ENCODE assay signal across 25 cellular contexts in the genomic region with DNA sequence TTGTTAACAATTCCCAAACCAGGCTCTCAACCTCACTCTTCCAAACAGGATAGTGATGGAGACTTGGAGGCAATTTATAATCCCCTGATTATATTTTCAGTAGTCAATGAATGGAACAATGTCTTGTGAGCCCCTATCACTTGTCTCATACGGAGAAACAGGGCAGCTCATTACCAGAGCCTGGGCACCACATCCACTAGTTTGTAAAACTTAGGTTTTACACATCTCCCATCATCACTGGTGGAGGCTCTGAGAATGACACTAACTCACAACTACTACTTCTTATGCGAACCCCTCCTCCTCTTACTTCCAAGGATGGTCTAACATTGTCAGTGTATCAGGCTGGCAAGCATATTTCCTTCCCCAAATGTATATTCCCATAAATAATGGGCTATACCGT.
DNase-seq lines count a peak whose midpoint lies in the region; ATAC-seq, FAIRE-seq and TF ChIP-seq lines count a peak whose summit lies in the region.
"Had no signal": no experiment of that assay in that cellular context is flagged by ENCODE, and none has a peak within 500 bp of the region (broad histone marks: within the 10 kb centered on the region; RNA-seq: fewer than 3 reads in every experiment).

No MANE protein-coding gene starts in this region.

- CTCF ChIA-PET in K562 (lab: Yijun Ruan, JAX; ENCODE audit: low intra/inter-chr PET ratio) = no interaction called here

- H3K36me3 Mint-ChIP-seq in activated T-cell treated with anti-CD3 and anti-CD28 coated beads, Interleukin-2, amount 50 U/mL, for 24 hours (ENCODE audit: low read depth) = peaks cover 84% of the 10 kb centered on the region
- peaks cover 85% of the 10 kb centered on the region for H3K36me3 Mint-ChIP-seq in stimulated activated effector memory CD8-positive, alpha-beta T cell treated with anti-CD3 and anti-CD28 coated beads, Interleukin-12 subunit alpha, Interleukin-12 subunit beta, amount 100 ng/mL, for 72 hours

- no peak for FAIRE-seq in K562 (lab: Jason Lieb, UNC)
- FAIRE-seq: GM12878, H54, islet of Langerhans, small intestine had no signal

- peaks cover 6% of the 10 kb centered on the region for H3K9me1 ChIP-seq in K562 (ENCODE audit: control insufficient read depth, insufficient read depth, low read length)

- peaks cover 26% of the 10 kb centered on the region for H3K4me1 Mint-ChIP-seq in activated T-cell treated with anti-CD3 and anti-CD28 coated beads, Interleukin-2, amount 50 U/mL, for 24 hours (ENCODE audit: low read depth)
- peaks cover 23% of the 10 kb centered on the region for H3K4me1 Mint-ChIP-seq in stimulated activated effector memory CD8-positive, alpha-beta T cell treated with anti-CD3 and anti-CD28 coated beads, Interleukin-12 subunit alpha, Interleukin-12 subunit beta, amount 100 ng/mL, for 72 hours

- H3K4me3 ChIP-seq in HUES64 (ENCODE audit: low read length) = no peak overlapping the region
- no peak overlapping the region for H3K4me3 ChIP-seq in K562
- H3K4me3 ChIP-seq: dorsolateral prefrontal cortex, GM12878, vagina had no signal

- no peak for TF ChIP-seq CTCF in K562 (IDR thresholded peaks at IDR 0.05 in 2 of 3, conservative IDR thresholded peaks at IDR 0.05 in 1 of 3; ENCODE audit: insufficient read depth in 2 of 3, low read depth in 1 of 3, low read length in 3 of 3)

- H2AFZ ChIP-seq in K562 (ENCODE audit: low read depth, low read length) = no peak overlapping the region

- in situ Hi-C loops in K562 (cut with MboI) = no loop called here

- H3K4me1 ChIP-seq in HUES64 (ENCODE audit: insufficient read depth, low read length) (peaks cover 58% of the 10 kb centered on the region), K562 (replicated peaks in 1 of 2; ENCODE audit: control insufficient read depth in 2 of 2, insufficient read depth in 2 of 2, low read length in 2 of 2) (peaks cover 0 to 6% of the 10 kb centered on the region in 2 experiments; a peak in 2 of 5 replicates)
- H3K4me1 ChIP-seq: foreskin keratinocyte had no signal

- H3K27me3 Mint-ChIP-seq in activated T-cell treated with anti-CD3 and anti-CD28 coated beads, Interleukin-2, amount 50 U/mL, for 24 hours = no peaks in the 10 kb centered on the region

- intact Hi-C loops in K562 (cut with micrococcal nuclease) = no loop called here

- BruUV-seq in K562 (replicated peaks; lab: Mats Ljungman, UMichigan) = no TSS peak

- H3K4me3 Mint-ChIP-seq in activated T-cell treated with anti-CD3 and anti-CD28 coated beads, Interleukin-2, amount 50 U/mL, for 24 hours = no peak overlapping the region
- H3K4me3 Mint-ChIP-seq in stimulated activated effector memory CD8-positive, alpha-beta T cell treated with anti-CD3 and anti-CD28 coated beads, Interleukin-12 subunit alpha, Interleukin-12 subunit beta, amount 100 ng/mL, for 72 hours = no peak overlapping the region

- H3K27ac Mint-ChIP-seq in activated T-cell treated with anti-CD3 and anti-CD28 coated beads, Interleukin-2, amount 50 U/mL, for 24 hours = peak overlapping the region; percentile 57
- H3K27ac Mint-ChIP-seq in stimulated activated effector memory CD8-positive, alpha-beta T cell treated with anti-CD3 and anti-CD28 coated beads, Interleukin-12 subunit alpha, Interleukin-12 subunit beta, amount 100 ng/mL, for 72 hours = peak overlapping the region; percentile 48

- H3K79me2 ChIP-seq in K562 (ENCODE audit: control insufficient read depth, insufficient read depth, low read length) = peaks cover 27% of the 10 kb centered on the region

- no peak for DNase-seq in activated T-cell treated with anti-CD3 and anti-CD28 coated beads, Interleukin-2, amount 50 U/mL, for 24 hours
- DNase-seq in activated T-cell treated with anti-CD3 and anti-CD28 coated beads for 4 hours (no peak), K562 (ENCODE audit: extremely low read depth in 1 of 4, low spot score in 3 of 4) (no peak), NCI-H2029 (lab: John Stamatoyannopoulos, UW) (no peak), DMS153 treated with DMSO at 0.1 percent for 48 hours (lab: John Stamatoyannopoulos, UW; ENCODE audit: unreplicated experiment) (no peak), NCI-H446 (lab: John Stamatoyannopoulos, UW) (no peak)
- DNase-seq in stimulated activated effector memory CD8-positive, alpha-beta T cell treated with anti-CD3 and anti-CD28 coated beads, Interleukin-12 subunit alpha, Interleukin-12 subunit beta, amount 100 ng/mL, for 72 hours (ENCODE audit: low spot score in 2 of 2) = no peak
- DNase-seq: activated CD4-positive, alpha-beta T cell treated with anti-CD3 and anti-CD28 coated beads for 48 hours; amygdala; C1 segment of cervical spinal cord; central memory CD4-positive, alpha-beta T cell; dorsolateral prefrontal cortex; foreskin keratinocyte; NCI-H1105 treated with DMSO at 0.1 percent for 48 hours; NCI-H2081 treated with DMSO at 0.1 percent for 48 hours; NCI-H526; small intestine; stimulated activated CD4-positive, alpha-beta T cell treated with anti-CD3 and anti-CD28 coated beads, Interleukin-4, amount 100 ng/mL, for 24 hours; substantia nigra had no signal

- H3K9ac ChIP-seq in HUES64 (ENCODE audit: low read depth, low read length) = no peak overlapping the region
- H3K9ac ChIP-seq in K562 (ENCODE audit: insufficient read depth in 1 of 2, low read depth in 2 of 2, low read length in 2 of 2) = no peak overlapping the region

- H3K9me3 Mint-ChIP-seq in activated T-cell treated with anti-CD3 and anti-CD28 coated beads, Interleukin-2, amount 50 U/mL, for 24 hours = peaks cover 1% of the 10 kb centered on the region
- no peaks in the 10 kb centered on the region for H3K9me3 Mint-ChIP-seq in stimulated activated effector memory CD8-positive, alpha-beta T cell treated with anti-CD3 and anti-CD28 coated beads, Interleukin-12 subunit alpha, Interleukin-12 subunit beta, amount 100 ng/mL, for 72 hours

- H4K20me1 ChIP-seq in K562 (replicated peaks; ENCODE audit: control insufficient read depth, insufficient read depth, low read length) = no peaks in the 10 kb centered on the region

- POLR2A ChIA-PET in K562 (lab: Yijun Ruan, JAX) = interaction anchor here (0.6 to 1.6 kb wide), 2 partner anchors 11 to 14 kb away, joined by 3 to 5 read pairs; no protein-coding TSS in a partner anchor

- TF ChIP-seq EP300 in K562 (IDR thresholded peaks at IDR 0.05; ENCODE audit: low read length) = no peak

- H3K9me3 ChIP-seq in HUES64 (ENCODE audit: insufficient read depth, low read depth, low read length) (no peaks in the 10 kb centered on the region), K562 (replicated peaks; ENCODE audit: control insufficient read depth, insufficient read depth, low read depth, low read length) (no peaks in the 10 kb centered on the region)
- H3K9me3 ChIP-seq: vagina had no signal

- no peak for ATAC-seq in K562
- no peak for ATAC-seq in stimulated activated effector memory CD8-positive, alpha-beta T cell treated with anti-CD3 and anti-CD28 coated beads, Interleukin-12 subunit alpha, Interleukin-12 subunit beta, amount 100 ng/mL, for 72 hours
- ATAC-seq: foreskin keratinocyte, Right ventricle myocardium inferior had no signal

- H3K27ac ChIP-seq in HUES64 (ENCODE audit: low read depth, low read length) (peak overlapping the region; percentile 83; the same call in 1 of the 2 replicates), K562 (ENCODE audit: extremely low read depth, low read depth, low read length) (no peak overlapping the region)
- H3K27ac ChIP-seq: dorsolateral prefrontal cortex, foreskin keratinocyte, vagina had no signal

- TF ChIP-seq POLR2A in K562 (conservative IDR thresholded peaks at IDR 0.05) = no peak; the same call in 1 of the 2 replicates

- TF ChIP-seq RAD21 in K562 (CRISPR knock-in tag; conservative IDR thresholded peaks at IDR 0.05 in 1 of 2, IDR thresholded peaks at IDR 0.05 in 1 of 2) = no peak

- H3K4me2 ChIP-seq in K562 (ENCODE audit: insufficient read depth, low read length) = no peak overlapping the region

- H3K27me3 ChIP-seq in HUES64 (ENCODE audit: insufficient read depth, low read length) = no peaks in the 10 kb centered on the region
- H3K27me3 ChIP-seq in K562 (ENCODE audit: control insufficient read depth in 2 of 2, insufficient read depth in 2 of 2, low read length in 2 of 2) = no peaks in the 10 kb centered on the region
- H3K27me3 ChIP-seq: dorsolateral prefrontal cortex, foreskin keratinocyte, vagina had no signal

- WGBS in HUES64 = 86% methylated on average over 3 of the region's 3 CpGs
- WGBS in K562 (ENCODE audit: insufficient coverage, low coverage, missing lambda C conversion rate) = 67% methylated on average over 3 of the region's 3 CpGs

- H3K36me3 ChIP-seq in HUES64 (ENCODE audit: insufficient read depth, low read length) = peaks cover 55% of the 10 kb centered on the region
- peaks cover 59% of the 10 kb centered on the region for H3K36me3 ChIP-seq in K562 (ENCODE audit: control insufficient read depth, insufficient read depth, low read length)

TF ChIP-seq in K562, 482 proteins besides CTCF, POLR2A, EP300 and RAD21:
- TF ChIP-seq ZNF445 (CRISPR knock-in tag; IDR thresholded peaks at IDR 0.05; ENCODE audit: low read depth) (no peak), ZNF75A (CRISPR knock-in tag; IDR thresholded peaks at IDR 0.05) (no peak), SREBF1 (IDR thresholded peaks at IDR 0.05; ENCODE audit: borderline replicate concordance, low read depth, low read length) (no peak), EWSR1 (IDR thresholded peaks at IDR 0.05; ENCODE audit: borderline replicate concordance, low read depth, partially characterized antibody) (peak; percentile 14), ZNF583 (CRISPR knock-in tag; IDR thresholded peaks at IDR 0.05) (no peak), SUPT5H (IDR thresholded peaks at IDR 0.05) (0 out of 2 replicates have a peak, but pooled peaks have one; percentile 36), RAD51 (IDR thresholded peaks at IDR 0.05; ENCODE audit: borderline replicate concordance, low read depth) (no peak), HEY1 (CRISPR knock-in tag; IDR thresholded peaks at IDR 0.05; ENCODE audit: borderline replicate concordance) (no peak), MAZ (CRISPR knock-in tag; conservative IDR thresholded peaks at IDR 0.05 in 1 of 2, IDR thresholded peaks at IDR 0.05 in 1 of 2) (no peak), SRSF3 (IDR thresholded peaks at IDR 0.05; ENCODE audit: insufficient read depth, low read length) (no peak), ZNF134 (CRISPR knock-in tag; conservative IDR thresholded peaks at IDR 0.05) (no peak)
